In the genomic region with DNA sequence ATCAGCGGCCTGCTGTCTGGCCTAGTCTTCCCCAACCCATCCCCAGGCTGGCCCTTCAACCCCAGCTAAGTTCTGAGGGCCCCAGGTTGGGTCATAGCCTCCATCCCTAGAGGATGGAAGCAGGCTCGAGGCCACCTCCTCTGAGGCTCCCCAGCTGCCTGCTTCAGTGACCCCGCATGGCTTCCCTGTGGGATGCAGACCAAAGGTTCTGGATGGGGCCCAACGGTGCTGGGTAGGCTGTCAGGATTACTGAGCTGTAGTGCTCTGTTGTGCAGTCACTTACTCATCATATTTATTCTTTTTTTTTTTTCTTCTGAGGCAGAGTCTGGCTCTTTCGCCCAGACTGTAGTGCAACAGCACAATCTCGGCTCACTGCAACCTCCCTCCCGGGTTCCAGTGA, we compare ENCODE assay signal across 14 cellular contexts.
A peak's percentile ranks its signal among the peaks of the same experiment; 100 is the strongest.
DNase-seq lines count a peak whose midpoint lies in the region; ATAC-seq, FAIRE-seq and TF ChIP-seq lines count a peak whose summit lies in the region.
"Had no signal": no experiment of that assay in that cellular context is flagged by ENCODE, and none has a peak within 500 bp of the region (broad histone marks: within the 10 kb centered on the region; RNA-seq: fewer than 3 reads in every experiment).

No MANE protein-coding gene starts in this region.

- no peaks in the 10 kb centered on the region for H3K9me3 ChIP-seq in H1 (ENCODE audit: insufficient read depth in 2 of 2, low read depth in 1 of 2, low read length in 1 of 2)
- H3K9me3 ChIP-seq in smooth muscle cell (replicated peaks; ENCODE audit: low read depth), result no peaks in the 10 kb centered on the region
- H3K9me3 ChIP-seq in CD4-positive, alpha-beta memory T cell (ENCODE audit: control insufficient read depth in 1 of 2, low read length in 2 of 2), result no peaks in the 10 kb centered on the region

- no peak for FAIRE-seq in H1 (lab: Jason Lieb, UNC)
- FAIRE-seq: small intestine had no signal

- H2BK12ac ChIP-seq in H1 (ENCODE audit: low read depth, low read length), result no peak overlapping the region

- no peaks in the 10 kb centered on the region for H4K20me1 ChIP-seq in H1 (replicated peaks in 1 of 2; ENCODE audit: control insufficient read depth in 1 of 2, insufficient read depth in 2 of 2, low read length in 2 of 2)
- H4K20me1 ChIP-seq in smooth muscle cell (ENCODE audit: low read depth), result no peaks in the 10 kb centered on the region

- no peak overlapping the region for H3K9ac ChIP-seq in H1 (replicated peaks in 1 of 4; ENCODE audit: extremely low read depth in 1 of 4, low read depth in 3 of 4, low read length in 3 of 4)
- H3K9ac ChIP-seq in smooth muscle cell (ENCODE audit: low read depth), result peak overlapping the region; percentile 27

- 92% methylated on average over 7 of the region's 7 CpGs; no CpG with 5 or more reads in 1 of the 2 experiments for WGBS in H1 (ENCODE audit: extremely low coverage in 1 of 2, insufficient coverage in 1 of 2, insufficient read length in 1 of 2, insufficient replicate concordance in 2 of 2, low coverage in 1 of 2, low lambda C conversion rate in 2 of 2, missing lambda C conversion rate in 1 of 2), 2 experiments
- 49% methylated on average over 7 of the region's 7 CpGs for WGBS in smooth muscle cell (ENCODE audit: low lambda C conversion rate)

- H3K14ac ChIP-seq in H1 (ENCODE audit: insufficient read length), result no peak overlapping the region

- no peak for TF ChIP-seq POLR2A in H1 (IDR thresholded peaks at IDR 0.05; ENCODE audit: control extremely low read depth in 1 of 2, low read depth in 2 of 2, low read length in 2 of 2)

- no peak overlapping the region for H2AFZ ChIP-seq in H1 (ENCODE audit: low read length)
- no peak overlapping the region for H2AFZ ChIP-seq in smooth muscle cell (ENCODE audit: low read depth)

- intact Hi-C loops in CD4-positive, alpha-beta memory T cell (cut with micrococcal nuclease), result no loop called here

- no peaks in the 10 kb centered on the region for H3K79me1 ChIP-seq in H1 (ENCODE audit: low read depth, low read length)

- H4K8ac ChIP-seq in H1 (ENCODE audit: extremely low read depth, insufficient read depth, low read length), result no peak overlapping the region

- H3K79me2 ChIP-seq in H1 (ENCODE audit: control insufficient read depth in 1 of 2, insufficient read depth in 2 of 2, low read length in 2 of 2), result no peaks in the 10 kb centered on the region
- H3K79me2 ChIP-seq in smooth muscle cell (ENCODE audit: low read depth), result no peaks in the 10 kb centered on the region

- no peaks in the 10 kb centered on the region for H3K36me3 Mint-ChIP-seq in CD4-positive, alpha-beta memory T cell
- H3K36me3 Mint-ChIP-seq: CD8-positive, alpha-beta T cell had no signal

- H3K4ac ChIP-seq in H1 (replicated peaks; ENCODE audit: insufficient read length, low read depth, low read length), result no peak overlapping the region

- H3K4me3 Mint-ChIP-seq in CD4-positive, alpha-beta memory T cell, result no peak overlapping the region
- H3K4me3 Mint-ChIP-seq: activated T-cell treated with anti-CD3 and anti-CD28 coated beads, Interleukin-2, amount 50 U/mL, for 72 hours; CD8-positive, alpha-beta T cell; nephron progenitor cell had no signal

- TF ChIP-seq CTCF in RWPE1 (conservative IDR thresholded peaks at IDR 0.05; ENCODE audit: low read depth) (no peak), H1 (IDR thresholded peaks at IDR 0.05; ENCODE audit: control extremely low read depth in 1 of 3, insufficient read depth in 1 of 3, low read depth in 1 of 3, low read length in 3 of 3) (no peak), smooth muscle cell (IDR thresholded peaks at IDR 0.05; ENCODE audit: borderline replicate concordance, insufficient read depth, poor library complexity, severe bottlenecking) (no peak), GM10248 (IDR thresholded peaks at IDR 0.05; ENCODE audit: control extremely low read depth, extremely low read depth, low read depth, missing control alignments) (no peak)

- no peaks in the 10 kb centered on the region for H3K27me3 ChIP-seq in H1 (replicated peaks in 1 of 4; ENCODE audit: control insufficient read depth in 3 of 4, extremely low read depth in 1 of 4, insufficient read depth in 3 of 4, low read length in 3 of 4)
- no peaks in the 10 kb centered on the region for H3K27me3 ChIP-seq in smooth muscle cell (ENCODE audit: low read depth)
- H3K27me3 ChIP-seq in CD4-positive, alpha-beta memory T cell (ENCODE audit: insufficient read depth, low read length), result no peaks in the 10 kb centered on the region

- no peak overlapping the region for H2BK20ac ChIP-seq in H1 (ENCODE audit: low read length)

- H2BK5ac ChIP-seq in H1 (ENCODE audit: low read depth, low read length), result no peak overlapping the region

- H3K36me3 ChIP-seq in H1 (ENCODE audit: control insufficient read depth in 2 of 4, insufficient read depth in 4 of 4, low read length in 3 of 4) (no peaks in the 10 kb centered on the region), smooth muscle cell (ENCODE audit: low read depth) (no peaks in the 10 kb centered on the region)
- no peaks in the 10 kb centered on the region for H3K36me3 ChIP-seq in CD4-positive, alpha-beta memory T cell (ENCODE audit: insufficient read depth, low read length)

- POLR2A ChIA-PET in RWPE1 (lab: Yijun Ruan, JAX; ENCODE audit: low non-redundant PET), result no interaction called here
- POLR2A ChIA-PET in H1 (lab: Charles Lee; ENCODE audit: partially characterized antibody), result interaction anchor here (0.8 to 4.7 kb wide), 8 partner anchors 11 to 149 kb away, joined by 3 to 18 read pairs (median 3); no protein-coding TSS in a partner anchor
- POLR2A ChIA-PET in GM10248 (lab: Yijun Ruan, JAX), result no interaction called here
- POLR2A ChIA-PET in CD4-positive, alpha-beta memory T cell (lab: Charles Lee; ENCODE audit: partially characterized antibody), result interaction anchor here (0.8 to 1.8 kb wide), 2 partner anchors 11 to 91 kb away, joined by 3 to 7 read pairs; no protein-coding TSS in a partner anchor

- TF ChIP-seq EP300 in H1 (IDR thresholded peaks at IDR 0.05; ENCODE audit: borderline replicate concordance in 1 of 2, low read depth in 2 of 2, low read length in 2 of 2), result no peak

- H2BK120ac ChIP-seq in H1 (replicated peaks; ENCODE audit: low read depth, low read length), result no peak overlapping the region

- peaks cover 18 to 28% (median 20%) of the 10 kb centered on the region in 4 donors for H3K4me1 Mint-ChIP-seq in CD4-positive, alpha-beta memory T cell

- no peak overlapping the region for H4K5ac ChIP-seq in H1 (ENCODE audit: insufficient read length, low read depth, low read length)

- H3K27ac ChIP-seq in RWPE1 (peak overlapping the region; percentile 85), H1 (ENCODE audit: low read depth, low read length) (no peak overlapping the region), smooth muscle cell (ENCODE audit: low read depth) (peak overlapping the region; percentile 76)
- H3K27ac ChIP-seq in CD4-positive, alpha-beta memory T cell (ENCODE audit: low read depth, low read length), result no peak overlapping the region

- H3K4me3 ChIP-seq in H1 (ENCODE audit: extremely low read depth in 1 of 4, insufficient read depth in 2 of 4, low read depth in 3 of 4, low read length in 4 of 4) (no peak overlapping the region), smooth muscle cell (no peak overlapping the region)
- no peak overlapping the region for H3K4me3 ChIP-seq in CD4-positive, alpha-beta memory T cell (ENCODE audit: low read length in 2 of 2)

- TF ChIP-seq RAD21 in H1 (IDR thresholded peaks at IDR 0.05 in 1 of 2, conservative IDR thresholded peaks at IDR 0.05 in 1 of 2; ENCODE audit: low read depth in 2 of 2, low read length in 2 of 2), result no peak

- H4K91ac ChIP-seq in H1 (replicated peaks; ENCODE audit: insufficient read length, low read length), result no peak overlapping the region

- no peak overlapping the region for H3K56ac ChIP-seq in H1 (replicated peaks; ENCODE audit: insufficient read length, low read depth, low read length)

- H2BK15ac ChIP-seq in H1 (ENCODE audit: low read length), result 0 out of 2 replicates have a peak overlapping the region, but pooled peaks have one; percentile 34

- H2AK5ac ChIP-seq in H1 (ENCODE audit: low read depth, low read length), result no peak overlapping the region

- no peak overlapping the region for H3K18ac ChIP-seq in H1 (ENCODE audit: extremely low read depth, low read length)

- CTCF ChIA-PET in RWPE1 (lab: Yijun Ruan, JAX) (interaction anchor here (0.6 to 1.1 kb wide), 3 partner anchors 23 to 380 kb away, joined by 3 to 5 read pairs (median 3); no protein-coding TSS in a partner anchor), H1 (lab: Charles Lee; ENCODE audit: partially characterized antibody) (interaction anchor here (0.6 to 21.9 kb wide), 10 partner anchors 9 to 123 kb away, joined by 3 to 403 read pairs (median 6); no protein-coding TSS in a partner anchor), GM10248 (lab: Yijun Ruan, JAX) (interaction anchor here (1.5 to 2.8 kb wide), 7 partner anchors 15 to 134 kb away, joined by 4 to 12 read pairs (median 8); no protein-coding TSS in a partner anchor)
- CTCF ChIA-PET in CD4-positive, alpha-beta memory T cell (lab: Charles Lee; ENCODE audit: partially characterized antibody), result interaction anchor here (0.7 to 5.4 kb wide), 3 partner anchors 23 to 117 kb away, joined by 3 to 23 read pairs (median 4); no protein-coding TSS in a partner anchor

- ATAC-seq in HG03139 (IDR thresholded peaks at IDR 0.05; ENCODE audit: unreplicated experiment), result no peak
- ATAC-seq: activated T-cell treated with anti-CD3 and anti-CD28 coated beads, Interleukin-2, amount 50 U/mL, for 72 hours; CD8-positive, alpha-beta T cell had no signal

- H3K9me3 Mint-ChIP-seq in CD4-positive, alpha-beta memory T cell, result no peaks in the 10 kb centered on the region
- H3K9me3 Mint-ChIP-seq: activated T-cell treated with anti-CD3 and anti-CD28 coated beads, Interleukin-2, amount 50 U/mL, for 72 hours; CD8-positive, alpha-beta T cell; nephron progenitor cell had no signal

- H3K4me2 ChIP-seq in H1 (ENCODE audit: insufficient read depth in 1 of 2, low read depth in 2 of 2, low read length in 2 of 2) (no peak overlapping the region), smooth muscle cell (peak overlapping the region; percentile 47)

- H3K27me3 Mint-ChIP-seq in CD4-positive, alpha-beta memory T cell, result no peaks in the 10 kb centered on the region

- DNase-seq in RWPE1 (ENCODE audit: low spot score) (no peak), H1 (ENCODE audit: low read depth in 1 of 2, low spot score in 2 of 2) (no peak), iris pigment epithelial cell (ENCODE audit: low read depth) (peak; percentile 39), smooth muscle cell (lab: John Stamatoyannopoulos, UW; ENCODE audit: unreplicated experiment) (no peak), GM10248 (ENCODE audit: extremely low spot score) (no peak), NCI-H82 (lab: John Stamatoyannopoulos, UW) (no peak)
- no peak for DNase-seq in CD4-positive, alpha-beta memory T cell
- DNase-seq: activated CD4-positive, alpha-beta T cell treated with anti-CD3 and anti-CD28 coated beads for 48 hours; activated T-cell treated with anti-CD3 and anti-CD28 coated beads, Interleukin-2, amount 50 U/mL, for 72 hours; CD8-positive, alpha-beta T cell; effector memory CD4-positive, alpha-beta T cell; small intestine had no signal

- peaks cover 4% of the 10 kb centered on the region for H3F3A ChIP-seq in smooth muscle cell (ENCODE audit: low read depth)

- H3K23ac ChIP-seq in H1 (ENCODE audit: insufficient read length), result no peak overlapping the region

- no peak overlapping the region for H3K27ac Mint-ChIP-seq in CD4-positive, alpha-beta memory T cell
- H3K27ac Mint-ChIP-seq: activated T-cell treated with anti-CD3 and anti-CD28 coated beads, Interleukin-2, amount 50 U/mL, for 72 hours; CD8-positive, alpha-beta T cell; nephron progenitor cell had no signal

- no peaks in the 10 kb centered on the region for H3K23me2 ChIP-seq in H1 (ENCODE audit: low read depth, low read length)

- H3K4me1 ChIP-seq in H1 (replicated peaks in 1 of 4; ENCODE audit: control insufficient read depth in 3 of 4, insufficient read depth in 4 of 4, low read length in 3 of 4) (peaks cover 0 to 29% (median 15%) of the 10 kb centered on the region in 4 experiments; a peak in 6 of 7 replicates), smooth muscle cell (ENCODE audit: low read depth) (peaks cover 15% of the 10 kb centered on the region)
- peaks cover 14% of the 10 kb centered on the region for H3K4me1 ChIP-seq in CD4-positive, alpha-beta memory T cell (ENCODE audit: insufficient read depth, low read length)

Comparison
In these comparisons a context has a peak if more than half of its experiments do, and no peak if none do; other contexts are left out.
1. H3K27ac ChIP-seq: peak in RWPE1 (single experiment) and smooth muscle cell (single experiment); none in H1 (single experiment) and CD4-positive, alpha-beta memory T cell (single experiment).
2. POLR2A ChIA-PET loops: an anchor here in H1 (0.8 to 4.7 kb wide) and CD4-positive, alpha-beta memory T cell (0.8 to 1.8 kb wide); none called in RWPE1 and GM10248.